Comparison of ENCODE assay signal across 9 cellular contexts in genomic region chr1:24151175-24151533, GRCh38. TPM values are rescaled to one million over a fixed set of nuclear protein-coding genes. Genes with fewer than 3 reads are reported as not detected.
A peak's percentile ranks its signal among the peaks of the same experiment; 100 is the strongest.
DNase-seq lines count a peak whose midpoint lies in the region; ATAC-seq and TF ChIP-seq lines count a peak whose summit lies in the region.
"Had no signal": no experiment of that assay in that cellular context is flagged by ENCODE, and none has a peak within 500 bp of the region (broad histone marks: within the 10 kb centered on the region; RNA-seq: fewer than 3 reads in every experiment).

No MANE protein-coding gene starts in this region.

- peak overlapping the region; percentile 100 for H3K9ac ChIP-seq in H9 (ENCODE audit: extremely low read depth, insufficient read length, low read length)

- peak overlapping the region; percentile 93 for H4K91ac ChIP-seq in H9 (ENCODE audit: insufficient read length, low read depth, low read length)

- H3K4me3 Mint-ChIP-seq in H9: peak overlapping the region; percentile 53 to 78
- peak overlapping the region; percentile 7 for H3K4me3 Mint-ChIP-seq in neural crest cell

- H2BK20ac ChIP-seq in H9 (ENCODE audit: low read depth, low read length, poor library complexity, severe bottlenecking): no peak overlapping the region

- H3K27ac ChIP-seq in H9 (ENCODE audit: insufficient read length, low read depth, low read length): peak overlapping the region; percentile 99

- ATAC-seq in HG03442 (IDR thresholded peaks at IDR 0.05; ENCODE audit: unreplicated experiment): no peak
- ATAC-seq in HG03520 (IDR thresholded peaks at IDR 0.05; ENCODE audit: unreplicated experiment): no peak

- H3K56ac ChIP-seq in H9 (ENCODE audit: insufficient read length, low read depth, low read length): peak overlapping the region; percentile 95

- peak overlapping the region; percentile 100 for H2BK120ac ChIP-seq in H9 (ENCODE audit: low read depth, low read length, poor library complexity, severe bottlenecking)

- H3K4me2 ChIP-seq in H9 (ENCODE audit: insufficient read depth, insufficient read length, low read length): peak overlapping the region; percentile 59

- H4K5ac ChIP-seq in H9 (ENCODE audit: insufficient read length, low read depth, low read length): peak overlapping the region; percentile 100

- peak overlapping the region; percentile 90 to 98 (median 98) for H3K27ac Mint-ChIP-seq in H9
- H3K27ac Mint-ChIP-seq in neural crest cell (ENCODE audit: unreplicated experiment): no peak overlapping the region

- H4K8ac ChIP-seq in H9 (replicated peaks; ENCODE audit: insufficient read length, low read depth, low read length): peak overlapping the region; percentile 92

- no CpG with 5 or more reads among the region's 12 CpGs for WGBS in H9 (ENCODE audit: extremely low coverage, insufficient read length, low lambda C conversion rate)

- no peaks in the 10 kb centered on the region; the same call in 1 of the 2 replicates for H3K4me1 ChIP-seq in H9 (ENCODE audit: insufficient read depth, low read length)

- no peaks in the 10 kb centered on the region for H3K79me2 ChIP-seq in H9 (ENCODE audit: insufficient read depth, low read length)

- peak overlapping the region; percentile 100 for H3K18ac ChIP-seq in H9 (ENCODE audit: insufficient read length, low read depth, low read length)

- peak overlapping the region; percentile 100; the same call in 1 of the 2 replicates for H3K4ac ChIP-seq in H9 (ENCODE audit: low read depth, low read length)

- DNase-seq in H9: peak; percentile 96
- peak; percentile 89 for DNase-seq in NCI-H2227 treated with DMSO at 0.1 percent for 48 hours (lab: John Stamatoyannopoulos, UW)
- peak; percentile 84 for DNase-seq in ecto neural progenitor cell (ENCODE audit: low spot score)
- no peak for DNase-seq in neural crest cell (ENCODE audit: low read depth, low spot score)
- no peak for DNase-seq in NOMO-1 treated with DMSO at 0.1 percent for 48 hours (lab: John Stamatoyannopoulos, UW; ENCODE audit: unreplicated experiment)
- no peak for DNase-seq in G401 (ENCODE audit: low spot score)

- H2BK15ac ChIP-seq in H9 (ENCODE audit: low read depth, low read length): no peak overlapping the region

- H3K79me1 ChIP-seq in H9 (ENCODE audit: insufficient read depth, low read depth, low read length, poor library complexity, severe bottlenecking): no peaks in the 10 kb centered on the region

- H3K4me1 Mint-ChIP-seq in H9: peaks cover 46 to 51% of the 10 kb centered on the region in 2 experiments
- peaks cover 16% of the 10 kb centered on the region for H3K4me1 Mint-ChIP-seq in neural crest cell

- H3K9me3 ChIP-seq in H9 (ENCODE audit: control insufficient read depth, low read depth, low read length): no peaks in the 10 kb centered on the region

- no peaks in the 10 kb centered on the region for H4K20me1 ChIP-seq in H9 (ENCODE audit: control insufficient read depth, insufficient read depth, insufficient read length)

- H3K9me3 Mint-ChIP-seq in H9 (no peaks in the 10 kb centered on the region; a peak in 1 of 5 replicates), neural crest cell (no peaks in the 10 kb centered on the region)

- H3T11ph ChIP-seq in H9 (ENCODE audit: low read length): peak overlapping the region; percentile 100

- H3K36me3 Mint-ChIP-seq in H9 (ENCODE audit: insufficient read depth in 1 of 3, low read depth in 3 of 3) (peaks cover 2 to 12% (median 10%) of the 10 kb centered on the region in 3 experiments; a peak in 6 of 7 replicates), neural crest cell (ENCODE audit: low read depth) (no peaks in the 10 kb centered on the region)

- H2AFZ ChIP-seq in H9 (ENCODE audit: low read length): no peak overlapping the region

- H3K27me3 Mint-ChIP-seq in H9 (ENCODE audit: low read depth) (no peaks in the 10 kb centered on the region; the same call in 1 of the 2 replicates), neural crest cell (ENCODE audit: low read depth) (peaks cover 45% of the 10 kb centered on the region)

- in situ Hi-C loops in G401 (cut with HindIII; ENCODE audit: low sequenced_read_pairs): no loop called here

- H2AK5ac ChIP-seq in H9 (ENCODE audit: insufficient read length, low read length): no peak overlapping the region

- TF ChIP-seq CTCF in H9 (conservative IDR thresholded peaks at IDR 0.05) (no peak), neural crest cell (conservative IDR thresholded peaks at IDR 0.05) (no peak)

- no peak overlapping the region for H3K23ac ChIP-seq in H9 (ENCODE audit: insufficient read length, low read depth, low read length)

- no peaks in the 10 kb centered on the region for H3K27me3 ChIP-seq in H9 (ENCODE audit: insufficient read depth, low read length)

- peak overlapping the region; percentile 87 for H2BK5ac ChIP-seq in H9 (ENCODE audit: insufficient read length, low read length)

- no peak overlapping the region for H2BK12ac ChIP-seq in H9 (ENCODE audit: insufficient read length, low read depth, low read length)

- peaks cover 5% of the 10 kb centered on the region for H3K23me2 ChIP-seq in H9 (ENCODE audit: insufficient read length, low read depth, low read length, poor library complexity, severe bottlenecking)

- H3K14ac ChIP-seq in H9 (ENCODE audit: insufficient read depth, low read length): peak overlapping the region; percentile 98; the same call in 1 of the 2 replicates

RNA-seq across cellular contexts. Expression of gene IL22RA1, which starts 8.2 kb away (rescaled TPM):
- 0.13 TPM in 1 of 2 replicates, not detected in the other for total RNA-seq in H9 (2021)
- total RNA-seq in neural crest cell: not detected in 2 replicates
- not detected in 2 replicates for total RNA-seq in G401 (2014; rRNA removed; shearing (Covaris generic))
- total RNA-seq: pulmonary artery endothelial cell had no signal

RNA-seq across cellular contexts. Expression of gene IFNLR1, which starts 35.9 kb away (rescaled TPM):
- total RNA-seq in H9 (2021) (8.9 and 9.6 TPM in 2 replicates), neural crest cell (0.11 and 0.21 TPM in 2 replicates)
- total RNA-seq in G401 (2014; rRNA removed; shearing (Covaris generic)): 0.62 and 1.5 TPM in 2 replicates
- total RNA-seq: pulmonary artery endothelial cell had no signal

RNA-seq across cellular contexts. Expression of gene MYOM3, which starts 39.2 kb away (rescaled TPM):
- total RNA-seq in H9 (2021) (0.07 and 0.11 TPM in 2 replicates), neural crest cell (not detected in 2 replicates)
- 0.49 and 0.54 TPM in 2 replicates for total RNA-seq in G401 (2014; rRNA removed; shearing (Covaris generic))

Comparison
In these comparisons a context has a peak if more than half of its experiments do, and no peak if none do; other contexts are left out.
1. DNase-seq: peak in H9 (single experiment), NCI-H2227 treated with DMSO at 0.1 percent for 48 hours (single experiment) and ecto neural progenitor cell (single experiment); none in neural crest cell (single experiment), NOMO-1 treated with DMSO at 0.1 percent for 48 hours (single experiment) and G401 (single experiment).